22 cellular contexts compared by ENCODE assay signal in the genomic region with DNA sequence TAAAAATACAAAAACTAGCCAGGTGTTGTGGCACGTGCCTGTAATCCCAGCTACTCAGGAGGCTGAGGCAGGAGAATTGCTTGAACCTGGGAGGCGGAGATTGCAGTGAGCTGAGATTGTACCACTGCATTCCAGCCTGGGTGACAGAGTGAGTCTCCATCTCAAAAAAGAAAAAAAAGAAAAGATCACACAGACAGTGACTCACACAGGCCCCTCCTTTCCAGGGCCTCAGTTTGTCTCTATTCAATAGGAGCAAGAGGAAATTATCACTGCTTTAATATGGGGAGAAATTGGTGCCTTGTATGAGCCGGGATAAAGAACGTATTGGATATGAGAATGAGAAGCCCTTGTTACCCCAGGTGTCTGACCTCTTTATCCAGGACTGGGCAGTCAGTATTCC. TPM values are rescaled to one million over a fixed set of nuclear protein-coding genes. Genes with fewer than 3 reads are reported as not detected.
"Had no signal": no experiment of that assay in that cellular context is flagged by ENCODE, and none has a peak within 500 bp of the region (broad histone marks: within the 10 kb centered on the region; RNA-seq: fewer than 3 reads in every experiment).

No MANE protein-coding gene starts in this region.

RNA-seq across cellular contexts. Expression of a gene that starts 6.4 kb away (rescaled TPM):
- total RNA-seq: naive thymus-derived CD8-positive, alpha-beta T cell had no signal
- polyA plus RNA-seq: mammary epithelial cell; naive thymus-derived CD8-positive, alpha-beta T cell; neural cell had no signal

RNA-seq across cellular contexts. Expression of a gene that starts 22.0 kb away (rescaled TPM):
- polyA plus RNA-seq: neural cell had no signal

RNA-seq across cellular contexts. Expression of a gene that starts 22.1 kb away (rescaled TPM):
- total RNA-seq: dermis microvascular lymphatic vessel endothelial cell; endodermal cell; endothelial cell of umbilical vein; esophagus mucosa; fibroblast of lung; frontal cortex; glomerular endothelial cell; heart left ventricle; left lobe of liver; lower leg skin; mammary epithelial cell; mucosa of descending colon; naive thymus-derived CD8-positive, alpha-beta T cell; osteocyte; pulmonary artery endothelial cell; right atrium auricular region; sigmoid colon; upper lobe of left lung; uterus had no signal
- polyA plus RNA-seq: endothelial cell of umbilical vein; fibroblast of lung; heart left ventricle; mammary epithelial cell; naive thymus-derived CD8-positive, alpha-beta T cell; neural cell; small intestine; thymus had no signal

RNA-seq across cellular contexts. Expression of a gene that starts 54.5 kb away (rescaled TPM):
- total RNA-seq: endodermal cell; endothelial cell of umbilical vein; esophagus mucosa; glomerular endothelial cell; lower leg skin; mammary epithelial cell; naive thymus-derived CD8-positive, alpha-beta T cell; osteocyte; pulmonary artery endothelial cell; right atrium auricular region had no signal
- polyA plus RNA-seq: fibroblast of lung; heart left ventricle; mammary epithelial cell; naive thymus-derived CD8-positive, alpha-beta T cell; neural cell; small intestine; thymus had no signal
